Comparison of ENCODE assay signal across 1 cellular context in the genomic region with DNA sequence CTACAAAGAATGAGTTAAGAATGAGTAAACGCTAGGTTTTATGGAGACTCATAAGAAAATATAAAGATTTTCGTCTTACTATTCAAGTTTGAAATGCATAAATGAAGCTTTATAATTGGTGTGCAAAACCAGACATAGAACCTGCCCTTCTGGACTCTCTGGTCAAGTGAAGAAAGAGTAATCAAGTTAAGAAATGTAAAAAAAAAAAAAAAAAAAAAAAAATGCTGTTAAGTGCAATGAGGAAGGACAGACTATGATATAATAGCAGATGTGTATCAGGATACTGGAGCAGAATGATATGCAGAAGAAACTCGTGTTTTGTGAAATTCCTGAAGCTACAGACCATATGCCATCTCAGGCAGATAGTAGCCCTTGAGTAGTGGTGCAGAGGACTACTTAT.
TF ChIP-seq lines count a peak whose summit lies in the region.

No MANE protein-coding gene starts in this region.

TF ChIP-seq in GM12878, 131 proteins besides CTCF, POLR2A, EP300 and RAD21 (continued from another document):
- TF ChIP-seq CBX5 (IDR thresholded peaks at IDR 0.05; ENCODE audit: low read depth) (no peak), ZNF384 (IDR thresholded peaks at IDR 0.05; ENCODE audit: borderline replicate concordance, low read depth, low read length) (peak; percentile 46), RELB (IDR thresholded peaks at IDR 0.05; ENCODE audit: low read depth) (no peak), CHD2 (IDR thresholded peaks at IDR 0.05; ENCODE audit: borderline replicate concordance, low read depth, low read length) (no peak), ZBTB40 (IDR thresholded peaks at IDR 0.05; ENCODE audit: borderline replicate concordance) (peak; percentile 36; the same call in 1 of the 2 replicates), DPF2 (IDR thresholded peaks at IDR 0.05) (no peak), RAD51 (IDR thresholded peaks at IDR 0.05) (no peak)
- TF ChIP-seq, protein P1, sequence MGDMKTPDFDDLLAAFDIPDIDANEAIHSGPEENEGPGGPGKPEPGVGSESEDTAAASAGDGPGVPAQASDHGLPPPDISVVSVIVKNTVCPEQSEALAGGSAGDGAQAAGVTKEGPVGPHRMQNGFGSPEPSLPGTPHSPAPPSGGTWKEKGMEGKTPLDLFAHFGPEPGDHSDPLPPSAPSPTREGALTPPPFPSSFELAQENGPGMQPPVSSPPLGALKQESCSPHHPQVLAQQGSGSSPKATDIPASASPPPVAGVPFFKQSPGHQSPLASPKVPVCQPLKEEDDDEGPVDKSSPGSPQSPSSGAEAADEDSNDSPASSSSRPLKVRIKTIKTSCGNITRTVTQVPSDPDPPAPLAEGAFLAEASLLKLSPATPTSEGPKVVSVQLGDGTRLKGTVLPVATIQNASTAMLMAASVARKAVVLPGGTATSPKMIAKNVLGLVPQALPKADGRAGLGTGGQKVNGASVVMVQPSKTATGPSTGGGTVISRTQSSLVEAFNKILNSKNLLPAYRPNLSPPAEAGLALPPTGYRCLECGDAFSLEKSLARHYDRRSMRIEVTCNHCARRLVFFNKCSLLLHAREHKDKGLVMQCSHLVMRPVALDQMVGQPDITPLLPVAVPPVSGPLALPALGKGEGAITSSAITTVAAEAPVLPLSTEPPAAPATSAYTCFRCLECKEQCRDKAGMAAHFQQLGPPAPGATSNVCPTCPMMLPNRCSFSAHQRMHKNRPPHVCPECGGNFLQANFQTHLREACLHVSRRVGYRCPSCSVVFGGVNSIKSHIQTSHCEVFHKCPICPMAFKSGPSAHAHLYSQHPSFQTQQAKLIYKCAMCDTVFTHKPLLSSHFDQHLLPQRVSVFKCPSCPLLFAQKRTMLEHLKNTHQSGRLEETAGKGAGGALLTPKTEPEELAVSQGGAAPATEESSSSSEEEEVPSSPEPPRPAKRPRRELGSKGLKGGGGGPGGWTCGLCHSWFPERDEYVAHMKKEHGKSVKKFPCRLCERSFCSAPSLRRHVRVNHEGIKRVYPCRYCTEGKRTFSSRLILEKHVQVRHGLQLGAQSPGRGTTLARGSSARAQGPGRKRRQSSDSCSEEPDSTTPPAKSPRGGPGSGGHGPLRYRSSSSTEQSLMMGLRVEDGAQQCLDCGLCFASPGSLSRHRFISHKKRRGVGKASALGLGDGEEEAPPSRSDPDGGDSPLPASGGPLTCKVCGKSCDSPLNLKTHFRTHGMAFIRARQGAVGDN (IDR thresholded peaks at IDR 0.05), result no peak
